19 cellular contexts compared by ENCODE assay signal in the genomic region with DNA sequence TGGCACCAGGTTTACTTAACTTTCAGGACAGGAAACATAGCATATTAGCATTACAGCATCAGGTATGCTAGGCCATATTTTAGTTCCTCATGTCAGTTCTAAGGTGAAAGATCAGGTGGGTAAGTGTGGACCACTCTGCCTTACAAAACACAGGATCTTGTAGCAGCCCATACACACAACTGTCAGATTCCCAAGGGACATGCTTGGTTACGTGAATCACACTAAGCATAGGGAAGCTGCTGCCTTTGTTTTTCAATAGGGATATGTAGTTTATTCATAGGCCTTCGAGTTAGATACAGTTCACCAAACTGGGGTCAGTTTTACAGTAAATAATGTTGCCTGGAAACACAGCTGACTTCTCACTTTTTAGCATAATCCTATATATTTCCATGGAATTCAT.
A peak's percentile ranks its signal among the peaks of the same experiment; 100 is the strongest.
DNase-seq lines count a peak whose midpoint lies in the region; ATAC-seq and TF ChIP-seq lines count a peak whose summit lies in the region.
"Had no signal": no experiment of that assay in that cellular context is flagged by ENCODE, and none has a peak within 500 bp of the region (broad histone marks: within the 10 kb centered on the region; RNA-seq: fewer than 3 reads in every experiment).

No MANE protein-coding gene starts in this region.

- no peaks in the 10 kb centered on the region for H3K4me1 ChIP-seq in thyroid gland
- H3K4me1 ChIP-seq: BLaER1 treated with 17β-estradiol and CSF1 and Interleukin-3, amounts not matched to agents 10 nM and 100 nM had no signal

- H3K27ac ChIP-seq in thyroid gland: no peak overlapping the region
- H3K27ac ChIP-seq: BLaER1 treated with 17β-estradiol and CSF1 and Interleukin-3, amounts not matched to agents 10 nM and 100 nM had no signal

- intact Hi-C loops in thyroid gland (cut with DNase I): no loop called here

- H3K27me3 ChIP-seq in thyroid gland: no peaks in the 10 kb centered on the region
- H3K27me3 ChIP-seq: BLaER1 treated with 17β-estradiol and CSF1 and Interleukin-3, amounts not matched to agents 10 nM and 100 nM had no signal

- TF ChIP-seq CTCF in cardiac fibroblast (IDR thresholded peaks at IDR 0.05; ENCODE audit: low read depth, low read length) (no peak), fibroblast of villous mesenchyme (IDR thresholded peaks at IDR 0.05; ENCODE audit: insufficient read depth, low read depth, low read length) (no peak), thyroid gland (IDR thresholded peaks at IDR 0.05) (no peak)

- H3K9me3 ChIP-seq in thyroid gland: no peaks in the 10 kb centered on the region
- H3K9me3 ChIP-seq: BLaER1 treated with 17β-estradiol and CSF1 and Interleukin-3, amounts not matched to agents 10 nM and 100 nM had no signal

- DNase-seq in NCI-H2171 treated with DMSO at 0.1 percent for 48 hours (lab: John Stamatoyannopoulos, UW): peak; percentile 43
- no peak for DNase-seq in NCI-H2171 (lab: John Stamatoyannopoulos, UW)
- DNase-seq in cardiac fibroblast (ENCODE audit: low read depth in 2 of 2): peak; percentile 17 to 86
- DNase-seq in fibroblast of villous mesenchyme (ENCODE audit: low read depth): peak; percentile 7
- DNase-seq in thyroid gland: no peak
- DNase-seq in NOMO-1 treated with DMSO at 0.1 percent for 48 hours (lab: John Stamatoyannopoulos, UW; ENCODE audit: unreplicated experiment): no peak
- no peak for DNase-seq in SKM-1 (lab: John Stamatoyannopoulos, UW; ENCODE audit: unreplicated experiment)
- DNase-seq: 8988T; CD8-positive, alpha-beta memory T cell; DMS79; MV-4-11; NCI-H1436; NCI-H2029; NCI-H2227 treated with DMSO at 0.1 percent for 48 hours; NCI-H524; Right ventricle myocardium superior had no signal

- H3K4me3 ChIP-seq in cardiac fibroblast (replicated peaks in 1 of 2; ENCODE audit: low read depth in 2 of 2, low read length in 2 of 2): no peak overlapping the region
- H3K4me3 ChIP-seq in fibroblast of villous mesenchyme (ENCODE audit: low read depth, low read length): no peak overlapping the region
- no peak overlapping the region for H3K4me3 ChIP-seq in thyroid gland (replicated peaks in 1 of 3)
- H3K4me3 ChIP-seq: BLaER1 treated with 17β-estradiol and CSF1 and Interleukin-3, amounts not matched to agents 10 nM and 100 nM had no signal

- no peaks in the 10 kb centered on the region for H3K36me3 ChIP-seq in thyroid gland
- H3K36me3 ChIP-seq: BLaER1 treated with 17β-estradiol and CSF1 and Interleukin-3, amounts not matched to agents 10 nM and 100 nM had no signal

- no peak for ATAC-seq in HG03378 (IDR thresholded peaks at IDR 0.05; ENCODE audit: unreplicated experiment)
- ATAC-seq: HCT116 had no signal

- 83 to 94% methylated on average over 2 of the region's 2 CpGs for WGBS in thyroid gland, 2 donors

- no peak for TF ChIP-seq POLR2A in thyroid gland (IDR thresholded peaks at IDR 0.05)

Comparison
In these comparisons a context has a peak if more than half of its experiments do, and no peak if none do; other contexts are left out.
1. DNase-seq: peak in NCI-H2171 treated with DMSO at 0.1 percent for 48 hours (single experiment), cardiac fibroblast (2 of 2) and fibroblast of villous mesenchyme (single experiment); none in NCI-H2171 (single experiment), thyroid gland (0 of 2), NOMO-1 treated with DMSO at 0.1 percent for 48 hours (single experiment) and SKM-1 (single experiment).